In the genomic region with DNA sequence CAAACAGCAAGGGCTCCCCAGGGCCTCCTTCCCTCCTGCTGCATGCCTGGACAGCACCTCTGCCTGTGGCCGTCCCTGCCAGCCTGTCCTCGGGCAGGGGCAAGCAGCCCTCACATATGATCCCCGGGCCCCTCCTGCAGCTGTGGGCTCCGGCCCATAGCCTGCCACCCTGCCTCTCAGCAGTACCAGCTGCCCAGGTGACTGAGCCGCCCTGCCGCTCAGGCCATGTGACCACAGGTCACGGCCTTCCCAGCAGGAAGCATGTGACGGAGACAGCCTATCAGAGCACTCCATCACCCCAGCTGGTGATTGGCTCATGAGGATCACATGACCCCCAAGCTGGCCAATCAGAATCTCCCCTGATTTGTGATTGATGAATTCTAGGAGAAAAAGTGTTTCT, we compare ENCODE assay signal across 1 cellular context.
TF ChIP-seq lines count a peak whose summit lies in the region.

No MANE protein-coding gene starts in this region.

TF ChIP-seq in K562, 482 proteins besides CTCF, POLR2A, EP300 and RAD21 (continued from another document):
- TF ChIP-seq MGA (IDR thresholded peaks at IDR 0.05), result peak; percentile 51
- no peak for TF ChIP-seq TRIM24 (IDR thresholded peaks at IDR 0.05)
- TF ChIP-seq SUPT5H (IDR thresholded peaks at IDR 0.05), result no peak
- TF ChIP-seq, protein P1, sequence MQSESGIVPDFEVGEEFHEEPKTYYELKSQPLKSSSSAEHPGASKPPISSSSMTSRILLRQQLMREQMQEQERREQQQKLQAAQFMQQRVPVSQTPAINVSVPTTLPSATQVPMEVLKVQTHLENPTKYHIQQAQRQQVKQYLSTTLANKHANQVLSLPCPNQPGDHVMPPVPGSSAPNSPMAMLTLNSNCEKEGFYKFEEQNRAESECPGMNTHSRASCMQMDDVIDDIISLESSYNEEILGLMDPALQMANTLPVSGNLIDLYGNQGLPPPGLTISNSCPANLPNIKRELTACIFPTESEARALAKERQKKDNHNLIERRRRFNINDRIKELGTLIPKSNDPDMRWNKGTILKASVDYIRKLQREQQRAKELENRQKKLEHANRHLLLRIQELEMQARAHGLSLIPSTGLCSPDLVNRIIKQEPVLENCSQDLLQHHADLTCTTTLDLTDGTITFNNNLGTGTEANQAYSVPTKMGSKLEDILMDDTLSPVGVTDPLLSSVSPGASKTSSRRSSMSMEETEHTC (IDR thresholded peaks at IDR 0.05), result no peak
- TF ChIP-seq TEAD1 (CRISPR knock-in tag; IDR thresholded peaks at IDR 0.05), result no peak
- TF ChIP-seq TCF7L2 (IDR thresholded peaks at IDR 0.05; ENCODE audit: low read depth, low read length), result no peak
- TF ChIP-seq CREB3L1 (IDR thresholded peaks at IDR 0.05; ENCODE audit: borderline replicate concordance, low read depth), result no peak
- no peak for TF ChIP-seq POLR2AphosphoS2 (IDR thresholded peaks at IDR 0.05; ENCODE audit: low read length)
- TF ChIP-seq CREB1 (IDR thresholded peaks at IDR 0.05), result no peak
- no peak for TF ChIP-seq CREB1 (CRISPR knock-in tag; IDR thresholded peaks at IDR 0.05)
